Comparison of ENCODE assay signal across 8 cellular contexts in the genomic region with DNA sequence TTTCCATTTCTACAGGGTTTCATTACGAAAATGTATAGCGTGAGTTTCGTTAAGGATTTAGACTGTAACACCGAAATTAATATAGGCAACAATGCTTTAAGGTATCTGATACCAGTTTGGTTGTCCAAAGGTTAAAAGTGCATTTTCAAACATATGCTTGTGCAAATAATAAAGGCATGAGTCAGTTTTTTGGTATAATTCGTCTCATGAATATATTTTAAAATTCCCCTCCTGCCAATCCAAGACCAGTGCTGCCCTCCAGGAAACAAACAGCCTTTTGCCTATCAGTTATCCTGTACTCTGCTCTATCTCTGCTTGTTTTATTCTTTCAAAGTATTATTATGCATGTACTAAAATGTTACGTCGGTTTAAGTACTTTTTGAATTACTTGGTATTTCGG. TPM values are rescaled to one million over a fixed set of nuclear protein-coding genes. Genes with fewer than 3 reads are reported as not detected.
DNase-seq lines count a peak whose midpoint lies in the region; ATAC-seq and TF ChIP-seq lines count a peak whose summit lies in the region.

No MANE protein-coding gene starts in this region.

- peak overlapping the region; percentile 98 for H3K27ac Mint-ChIP-seq in progenitor cell of endocrine pancreas

- peaks cover 3% of the 10 kb centered on the region for H3K36me3 Mint-ChIP-seq in progenitor cell of endocrine pancreas (ENCODE audit: insufficient read depth)

- TF ChIP-seq POLR2A in Peyer's patch (IDR thresholded peaks at IDR 0.05) (no peak), esophagus squamous epithelium (IDR thresholded peaks at IDR 0.05) (no peak)

- peak overlapping the region; percentile 97 for H3K4me3 Mint-ChIP-seq in progenitor cell of endocrine pancreas (ENCODE audit: low read depth)

- peaks cover 26% of the 10 kb centered on the region for H3K4me1 Mint-ChIP-seq in progenitor cell of endocrine pancreas (ENCODE audit: low read depth)

- H3K36me3 ChIP-seq in Peyer's patch = no peaks in the 10 kb centered on the region
- peaks cover 0 to 7% (median 0%) of the 10 kb centered on the region in 3 donors for H3K36me3 ChIP-seq in esophagus squamous epithelium

- H3K27ac ChIP-seq in Peyer's patch (peak overlapping the region in 3 of 4 donors; percentile 95 to 99 (median 99)), esophagus squamous epithelium (peak overlapping the region; percentile 94 to 98 (median 96))

- 36% methylated on average over 8 of the region's 8 CpGs for WGBS in esophagus squamous epithelium, 2 donors

- ATAC-seq in GM18909 (IDR thresholded peaks at IDR 0.05; ENCODE audit: poor library complexity, unreplicated experiment) = no peak
- ATAC-seq in GM21619 (IDR thresholded peaks at IDR 0.05; ENCODE audit: unreplicated experiment) = no peak

- no peaks in the 10 kb centered on the region for H3K27me3 Mint-ChIP-seq in progenitor cell of endocrine pancreas

- H3K4me1 ChIP-seq in Peyer's patch = peaks cover 0 to 33% (median 13%) of the 10 kb centered on the region in 4 donors
- peaks cover 6 to 69% (median 22%) of the 10 kb centered on the region in 3 donors for H3K4me1 ChIP-seq in esophagus squamous epithelium

- H3K4me3 ChIP-seq in GM12864 (ENCODE audit: low read depth, low read length) (peak overlapping the region; percentile 85), Peyer's patch (peak overlapping the region in 3 of 4 donors; percentile 69 to 91 (median 84)), esophagus squamous epithelium (peak overlapping the region; percentile 76 to 99 (median 88))

- TF ChIP-seq CTCF in GM12864 (IDR thresholded peaks at IDR 0.05; ENCODE audit: low read depth, low read length, missing control alignments) (no peak), Peyer's patch (IDR thresholded peaks at IDR 0.05) (no peak), esophagus squamous epithelium (IDR thresholded peaks at IDR 0.05) (no peak), progenitor cell of endocrine pancreas (IDR thresholded peaks at IDR 0.05; ENCODE audit: unreplicated experiment) (no peak)

- H3K27me3 ChIP-seq in Peyer's patch (no peaks in the 10 kb centered on the region), esophagus squamous epithelium (no peaks in the 10 kb centered on the region)

- intact Hi-C loops in esophagus squamous epithelium (cut with DNase I) = no loop called here

- no peaks in the 10 kb centered on the region for H3K9me3 Mint-ChIP-seq in progenitor cell of endocrine pancreas (ENCODE audit: low read depth)

- DNase-seq in GM12864 (ENCODE audit: low read depth) = no peak
- DNase-seq in Peyer's patch = no peak
- no peak for DNase-seq in esophagus squamous epithelium (lab: John Stamatoyannopoulos, UW)
- no peak for DNase-seq in progenitor cell of endocrine pancreas (ENCODE audit: low spot score, unreplicated experiment)
- DNase-seq in effector CD4-positive, alpha-beta T cell = no peak
- DNase-seq in stimulated activated CD4-positive, alpha-beta T cell treated with anti-CD3 and anti-CD28 coated beads, Interleukin-2, amount 100 ng/mL, for 48 hours = no peak

- H3K9me3 ChIP-seq in Peyer's patch (no peaks in the 10 kb centered on the region), esophagus squamous epithelium (no peaks in the 10 kb centered on the region)

RNA-seq across cellular contexts. Expression of a gene that starts 2.0 kb away (rescaled TPM):
- 100 to 1,000 TPM in 1 of 4 donors, 10 to 100 TPM in 3; 61.9 to 133 (median 81.2) TPM for total RNA-seq in Peyer's patch
- total RNA-seq in esophagus squamous epithelium = 100 to 1,000 TPM in 1 of 4 donors, 10 to 100 TPM in 3; 16.9 to 112 (median 30.4) TPM
- total RNA-seq in progenitor cell of endocrine pancreas = 81.5 and 88.6 TPM in 2 replicates
